8 cellular contexts compared by ENCODE assay signal in the genomic region with DNA sequence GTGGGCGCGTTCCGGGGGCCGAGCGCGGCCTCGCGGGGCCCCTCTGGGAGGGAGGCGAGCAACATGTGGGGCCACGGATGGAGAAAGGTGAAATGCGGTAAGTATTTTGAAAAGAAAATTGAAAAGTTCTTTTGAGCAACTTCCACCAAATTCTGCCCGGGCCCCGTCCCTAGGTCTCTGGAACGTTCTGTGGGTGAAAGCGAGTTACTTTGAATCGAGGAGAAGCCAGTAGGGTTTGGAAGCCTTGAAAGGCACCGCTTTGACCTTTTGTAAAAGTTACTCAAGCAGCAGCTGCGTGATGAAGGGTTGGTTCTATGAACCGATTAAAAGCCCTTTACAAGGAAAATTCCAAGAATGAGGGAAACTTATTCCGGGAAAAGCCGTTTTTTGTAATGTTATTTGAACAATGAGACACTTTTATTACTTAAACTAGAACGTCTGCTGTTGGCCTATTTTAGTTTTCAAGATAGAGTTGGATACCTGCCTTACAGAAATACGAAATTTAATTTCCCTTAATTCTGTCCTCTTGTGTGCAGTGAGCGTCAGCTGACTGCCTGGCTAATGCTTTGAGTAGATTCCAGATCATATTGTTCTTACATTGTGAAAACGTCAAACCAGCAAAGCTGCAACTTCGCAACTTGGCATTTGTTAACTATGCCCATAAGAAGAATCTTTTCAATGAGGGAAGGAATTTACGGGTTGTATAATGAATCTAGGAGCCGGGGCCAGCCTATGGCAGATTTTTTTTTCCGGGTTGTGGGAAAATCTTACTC. TPM values are rescaled to one million over a fixed set of nuclear protein-coding genes. Genes with fewer than 3 reads are reported as not detected.
DNase-seq lines count a peak whose midpoint lies in the region; ATAC-seq and TF ChIP-seq lines count a peak whose summit lies in the region.

No MANE protein-coding gene starts in this region.

- H3K79me2 ChIP-seq in GM23338 (replicated peaks; ENCODE audit: insufficient read depth) = peaks cover 56% of the 10 kb centered on the region

- H4K20me1 ChIP-seq in GM23338 (replicated peaks; ENCODE audit: insufficient read depth) = peaks cover 29% of the 10 kb centered on the region

- intact Hi-C loops in CD8-positive, alpha-beta T cell (cut with DNase I, micrococcal nuclease) = loop anchor here (2.0 to 10.0 kb wide), 8 partner anchors 179 to 816 kb away; a partner anchor contains a TSS

- H3K4me1 ChIP-seq in CD8-positive, alpha-beta T cell (ENCODE audit: insufficient read depth, low read length) = peaks cover 23% of the 10 kb centered on the region
- H3K4me1 ChIP-seq in GM23338 (ENCODE audit: insufficient read depth) (peaks cover 11% of the 10 kb centered on the region), SJSA1 (replicated peaks) (peaks cover 19% of the 10 kb centered on the region), endocrine pancreas (ENCODE audit: control insufficient read depth, insufficient read depth, low read length) (peaks cover 17% of the 10 kb centered on the region), mesodermal cell (ENCODE audit: control insufficient read depth, insufficient read depth, low read length, poor library complexity, severe bottlenecking) (peaks cover 8% of the 10 kb centered on the region), upper lobe of left lung (peaks cover 9 to 16% (median 15%) of the 10 kb centered on the region in 4 donors)

- no peaks in the 10 kb centered on the region for H3K9me3 Mint-ChIP-seq in CD8-positive, alpha-beta T cell
- no peaks in the 10 kb centered on the region; the same call in 2 of the 3 replicates for H3K9me3 Mint-ChIP-seq in GM23338

- no peak for ATAC-seq in CD8-positive, alpha-beta T cell
- ATAC-seq in GM23338 (peak; percentile 10), upper lobe of left lung (ENCODE audit: low FRiP score in 2 of 2) (peak; percentile 38 to 55), GM18858 (IDR thresholded peaks at IDR 0.05; ENCODE audit: unreplicated experiment) (no peak)

- CTCF ChIA-PET in CD8-positive, alpha-beta T cell (lab: Charles Lee) = interaction anchor here (0.7 kb wide), 1 partner anchor 574 kb away, joined by 4 read pairs; no protein-coding TSS in a partner anchor

- H3K27ac Mint-ChIP-seq in CD8-positive, alpha-beta T cell = peak overlapping the region; percentile 97
- H3K27ac Mint-ChIP-seq in GM23338 = peak overlapping the region; percentile 97

- peaks cover 10% of the 10 kb centered on the region for H3K36me3 Mint-ChIP-seq in CD8-positive, alpha-beta T cell
- peaks cover 3% of the 10 kb centered on the region; the same call in 2 of the 3 replicates for H3K36me3 Mint-ChIP-seq in GM23338 (ENCODE audit: low read depth)

- H3K27me3 ChIP-seq in CD8-positive, alpha-beta T cell (ENCODE audit: insufficient read depth, low read length) = no peaks in the 10 kb centered on the region
- no peaks in the 10 kb centered on the region for H3K27me3 ChIP-seq in GM23338 (ENCODE audit: insufficient read depth)
- H3K27me3 ChIP-seq in SJSA1 (replicated peaks) = no peaks in the 10 kb centered on the region
- no peaks in the 10 kb centered on the region for H3K27me3 ChIP-seq in endocrine pancreas (ENCODE audit: control insufficient read depth, insufficient read depth, low read length)
- H3K27me3 ChIP-seq in upper lobe of left lung = no peaks in the 10 kb centered on the region

- peaks cover 2% of the 10 kb centered on the region for H3K27me3 Mint-ChIP-seq in CD8-positive, alpha-beta T cell (ENCODE audit: low read depth)
- peaks cover 9% of the 10 kb centered on the region for H3K27me3 Mint-ChIP-seq in GM23338 (ENCODE audit: insufficient read depth, low read depth, poor library complexity)

- TF ChIP-seq CTCF in CD8-positive, alpha-beta T cell (IDR thresholded peaks at IDR 0.05) = no peak
- TF ChIP-seq CTCF in GM23338 (conservative IDR thresholded peaks at IDR 0.05; ENCODE audit: low read depth in 2 of 2) = no peak
- no peak for TF ChIP-seq CTCF in upper lobe of left lung (IDR thresholded peaks at IDR 0.05)

- no peaks in the 10 kb centered on the region for H3K36me3 ChIP-seq in CD8-positive, alpha-beta T cell (ENCODE audit: insufficient read depth, low read length)
- no peaks in the 10 kb centered on the region for H3K36me3 ChIP-seq in GM23338 (ENCODE audit: insufficient read depth)
- H3K36me3 ChIP-seq in SJSA1 = no peaks in the 10 kb centered on the region
- H3K36me3 ChIP-seq in endocrine pancreas (ENCODE audit: control insufficient read depth, insufficient read depth, low read length) = no peaks in the 10 kb centered on the region
- no peaks in the 10 kb centered on the region for H3K36me3 ChIP-seq in mesodermal cell (ENCODE audit: control insufficient read depth, insufficient read depth, low read length)
- H3K36me3 ChIP-seq in upper lobe of left lung = no peaks in the 10 kb centered on the region

- DNase-seq in CD8-positive, alpha-beta T cell = no peak
- DNase-seq in GM23338 (ENCODE audit: low spot score) (peak; percentile 57), SJSA1 (ENCODE audit: low read depth in 1 of 2, low spot score in 2 of 2) (peak in 1 of 2 experiments; percentile 39), upper lobe of left lung (peak in 1 of 2 donors; percentile 58), germinal center (ENCODE audit: low spot score) (no peak)

- peak in 1 of 4 donors; percentile 38 for TF ChIP-seq POLR2A in upper lobe of left lung (IDR thresholded peaks at IDR 0.05)

- WGBS in mesodermal cell (ENCODE audit: insufficient coverage in 2 of 2), 2 experiments = 1 to 3% methylated on average over 14 to 22 of the region's 29 CpGs
- WGBS in upper lobe of left lung, 2 donors = 2% methylated on average over 29 of the region's 29 CpGs

- H2AFZ ChIP-seq in GM23338 = peak overlapping the region; percentile 2; the same call in 1 of the 2 replicates

- H3K27ac ChIP-seq in CD8-positive, alpha-beta T cell (ENCODE audit: low read depth, low read length) = peak overlapping the region; percentile 63
- H3K27ac ChIP-seq in GM23338 (ENCODE audit: low read depth) (peak overlapping the region; percentile 91), SJSA1 (peak overlapping the region; percentile 46), mesodermal cell (ENCODE audit: low read depth, low read length, severe bottlenecking) (peak overlapping the region; percentile 94), upper lobe of left lung (peak overlapping the region; percentile 83 to 91 (median 88))

- peak overlapping the region; percentile 80 for H3K4me2 ChIP-seq in GM23338

- peak overlapping the region; percentile 99 for H3K4me3 Mint-ChIP-seq in CD8-positive, alpha-beta T cell
- H3K4me3 Mint-ChIP-seq in GM23338 = peak overlapping the region; percentile 96

- no peaks in the 10 kb centered on the region for H3F3A ChIP-seq in GM23338 (replicated peaks; ENCODE audit: low read depth)

- H3K9me3 ChIP-seq in CD8-positive, alpha-beta T cell (ENCODE audit: low read length) = no peaks in the 10 kb centered on the region
- H3K9me3 ChIP-seq in SJSA1 (replicated peaks) (no peaks in the 10 kb centered on the region), endocrine pancreas (ENCODE audit: control insufficient read depth, low read length) (no peaks in the 10 kb centered on the region), mesodermal cell (ENCODE audit: control insufficient read depth, low read length) (no peaks in the 10 kb centered on the region), upper lobe of left lung (no peaks in the 10 kb centered on the region)

- no peaks in the 10 kb centered on the region for H3K9me2 ChIP-seq in GM23338 (ENCODE audit: insufficient read depth)

- POLR2A ChIA-PET in CD8-positive, alpha-beta T cell (lab: Charles Lee) = interaction anchor here (1.0 to 1.1 kb wide), 2 partner anchors 14 to 290 kb away, joined by 4 to 5 read pairs; a partner anchor contains a TSS

- H3K9ac ChIP-seq in endocrine pancreas (ENCODE audit: control insufficient read depth, insufficient read depth, low read length) = peak overlapping the region; percentile 85

- TF ChIP-seq EP300 in upper lobe of left lung (IDR thresholded peaks at IDR 0.05) = no peak

- peak overlapping the region; percentile 100 for H3K4me3 ChIP-seq in CD8-positive, alpha-beta T cell (ENCODE audit: low read depth, low read length)
- H3K4me3 ChIP-seq in GM23338 (peak overlapping the region; percentile 88), SJSA1 (peak overlapping the region; percentile 68), endocrine pancreas (ENCODE audit: control insufficient read depth, insufficient read depth, low read length) (peak overlapping the region; percentile 97), mesodermal cell (ENCODE audit: extremely low read depth, insufficient read depth, low read length, poor library complexity, severe bottlenecking) (peak overlapping the region; percentile 98), upper lobe of left lung (peak overlapping the region; percentile 58 to 81 (median 74))

- peaks cover 38% of the 10 kb centered on the region for H3K4me1 Mint-ChIP-seq in CD8-positive, alpha-beta T cell (ENCODE audit: low read depth)
- H3K4me1 Mint-ChIP-seq in GM23338 = peaks cover 11% of the 10 kb centered on the region

RNA-seq across cellular contexts. Expression of a gene that starts 0.9 kb away (rescaled TPM):
- total RNA-seq in CD8-positive, alpha-beta T cell = 10 to 100 TPM; 20.1 to 22.3 TPM
- total RNA-seq in GM23338 (2014; rRNA removed; shearing (Covaris generic)) = 55.9 and 59.1 TPM in 2 replicates
- polyA plus RNA-seq in GM23338 (2016; fragmentation: Nextera tagmentation; extraction: Ambion mirVana) = 76.8 and 88.8 TPM in 2 replicates
- 20.9 and 38.1 TPM in 2 replicates for total RNA-seq in SJSA1 (2014; rRNA removed; shearing (Covaris generic))
- 23.0 TPM for polyA plus RNA-seq in mesodermal cell (2013, experiment 1 of 2)
- 25.1 TPM for polyA plus RNA-seq in mesodermal cell (2013, experiment 2 of 2)
- 10 to 100 TPM; 29.1 to 75.2 (median 45.4) TPM for total RNA-seq in upper lobe of left lung

RNA-seq across cellular contexts. Expression of a gene that starts 5.2 kb away (rescaled TPM):
- total RNA-seq in CD8-positive, alpha-beta T cell = not detected
- not detected in 2 replicates for total RNA-seq in GM23338 (2014; rRNA removed; shearing (Covaris generic))
- polyA plus RNA-seq in GM23338 (2016; fragmentation: Nextera tagmentation; extraction: Ambion mirVana) = not detected in 2 replicates
- total RNA-seq in SJSA1 (2014; rRNA removed; shearing (Covaris generic)) = 0.03 TPM in 1 of 2 replicates, not detected in the other
- polyA plus RNA-seq in mesodermal cell (2013, experiment 1 of 2) = not detected
- polyA plus RNA-seq in mesodermal cell (2013, experiment 2 of 2) = not detected
- not detected for total RNA-seq in upper lobe of left lung

Comparison
In these comparisons a context has a peak if more than half of its experiments do, and no peak if none do; other contexts are left out.
1. ATAC-seq: peak in GM23338 (single experiment) and upper lobe of left lung (2 of 2); none in CD8-positive, alpha-beta T cell (single experiment) and GM18858 (single experiment).
2. Peak in every context shown above with its lines, with median percentiles within 50 percentile points of each other: H3K27ac ChIP-seq and H3K4me3 ChIP-seq.